ENCODE assay signal across 8 cellular contexts in the genomic region with DNA sequence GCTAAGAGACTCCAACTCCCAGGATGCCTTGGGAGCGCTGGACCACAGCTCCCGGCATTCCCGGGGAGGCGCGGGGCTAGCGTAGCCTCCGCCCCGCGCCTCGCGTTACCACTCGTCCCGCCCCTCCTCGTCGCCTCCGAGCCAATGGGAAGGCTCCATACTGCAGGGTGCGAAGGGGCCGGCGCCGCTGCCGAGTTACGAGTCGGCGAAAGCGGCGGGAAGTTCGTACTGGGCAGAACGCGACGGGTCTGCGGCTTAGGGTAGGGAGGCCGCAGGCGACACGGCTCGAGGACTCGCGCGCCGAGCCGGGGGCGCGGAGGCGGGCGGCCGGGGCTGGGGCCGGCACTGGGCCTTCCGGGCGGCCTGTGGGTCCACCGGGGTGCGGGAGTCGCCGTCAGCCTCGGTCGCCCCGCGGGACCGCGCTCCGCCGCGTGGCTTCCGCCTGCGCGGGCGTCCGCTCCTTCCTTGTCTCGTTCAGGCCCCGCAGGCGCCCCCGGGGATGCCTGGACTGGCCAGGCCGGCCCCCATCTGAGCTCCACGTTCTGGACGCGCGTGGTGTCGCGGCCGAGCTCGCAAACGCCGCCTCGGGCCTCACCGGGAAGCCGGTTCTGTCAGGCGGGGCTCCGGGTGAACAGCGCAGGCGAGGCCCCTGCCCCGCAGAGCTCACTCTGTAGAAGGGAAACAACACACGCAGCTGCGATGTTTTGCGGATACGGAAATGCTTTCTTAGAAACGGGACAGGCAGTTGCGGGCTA.
DNase-seq lines count a peak whose midpoint lies in the region; ATAC-seq, FAIRE-seq and TF ChIP-seq lines count a peak whose summit lies in the region.

Gene VRK1 (plus strand): TSS at position 195 of the 755 bp plus-strand sequence. CDS start 36,090 bp downstream, outside the sequence.

- peak; percentile 88 for FAIRE-seq in islet of Langerhans (lab: Jason Lieb, UNC)

- peak; percentile 80 for TF ChIP-seq POLR2A in GM19099 (IDR thresholded peaks at IDR 0.05; ENCODE audit: extremely low read depth, insufficient read length, low read depth)

- DNase-seq in AML-193 (lab: John Stamatoyannopoulos, UW) (peak; percentile 87 to 91), NCI-H446 treated with DMSO at 0.1 percent for 48 hours (lab: John Stamatoyannopoulos, UW) (peak; percentile 97), cerebellar cortex (ENCODE audit: low spot score) (peak; percentile 95)
- peak; percentile 91 for DNase-seq in activated CD4-positive, CD25-positive, alpha-beta regulatory T cell treated with anti-CD3 and anti-CD28 coated beads, Interleukin-2, amount 50 U/mL, for 16 hours (ENCODE audit: low read depth, low spot score)
- DNase-seq in stimulated activated CD4-positive, alpha-beta T cell treated with anti-CD3 and anti-CD28 coated beads, Interleukin-12 subunit alpha, Interleukin-12 subunit beta, amount 100 ng/mL, for 4 hours = peak; percentile 94

- peak; percentile 86 for ATAC-seq in HG03378 (IDR thresholded peaks at IDR 0.05; ENCODE audit: unreplicated experiment)

Comparison
In these comparisons a context has a peak if more than half of its experiments do, and no peak if none do; other contexts are left out.
1. Peak in every context shown above with its lines: DNase-seq and ATAC-seq.